Comparison of ENCODE assay signal across 17 cellular contexts in the genomic region with DNA sequence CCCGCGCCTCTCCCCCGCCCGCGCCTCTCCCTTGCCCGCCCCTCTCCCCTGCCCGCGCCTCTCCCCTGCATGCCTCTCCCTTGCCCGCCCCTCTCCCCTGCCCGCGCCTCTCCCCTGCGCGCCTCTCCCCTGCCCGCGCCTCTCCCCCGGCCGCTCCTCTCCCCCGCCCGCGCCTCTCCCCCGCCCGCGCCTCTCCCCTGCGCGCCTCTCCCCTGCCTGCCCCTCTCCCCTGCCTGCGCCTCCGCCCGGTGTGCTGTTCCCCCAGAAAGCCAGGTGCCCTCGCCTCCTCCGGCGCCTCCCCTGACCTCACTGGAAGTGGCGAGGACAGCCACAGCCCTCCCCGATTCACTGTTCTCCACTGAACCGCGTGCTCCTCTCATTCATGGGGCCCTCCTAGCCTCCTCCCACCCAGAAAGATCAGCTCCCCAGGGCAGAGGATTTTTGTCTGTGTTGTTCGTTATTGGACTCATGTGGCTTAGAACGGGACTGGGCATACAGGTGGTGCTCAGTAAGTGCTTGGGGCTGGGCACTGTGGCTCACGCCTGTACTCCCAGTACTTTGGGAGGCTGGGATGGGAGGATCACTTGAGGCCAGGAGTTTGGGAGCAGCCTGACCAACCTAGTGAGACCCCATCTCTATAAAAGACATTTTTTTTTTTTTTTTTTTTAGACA. TPM values are rescaled to one million over a fixed set of nuclear protein-coding genes. Genes with fewer than 3 reads are reported as not detected.
DNase-seq lines count a peak whose midpoint lies in the region; ATAC-seq, FAIRE-seq and TF ChIP-seq lines count a peak whose summit lies in the region.
"Had no signal": no experiment of that assay in that cellular context is flagged by ENCODE, and none has a peak within 500 bp of the region (broad histone marks: within the 10 kb centered on the region; RNA-seq: fewer than 3 reads in every experiment).

No MANE protein-coding gene starts in this region.

- no peaks in the 10 kb centered on the region; a peak in 1 of 4 replicates for H3K27me3 ChIP-seq in GM12878 (replicated peaks in 1 of 2; ENCODE audit: control insufficient read depth in 2 of 2, insufficient read depth in 2 of 2, low read length in 1 of 2)
- peaks cover 46% of the 10 kb centered on the region for H3K27me3 ChIP-seq in neural progenitor cell
- H3K27me3 ChIP-seq in Peyer's patch: peaks cover 0 to 22% of the 10 kb centered on the region in 2 donors

- peaks cover 2% of the 10 kb centered on the region; the same call in 1 of the 2 replicates for H3K4me1 ChIP-seq in GM12878 (ENCODE audit: control insufficient read depth, insufficient read depth, low read length)
- peaks cover 3% of the 10 kb centered on the region for H3K4me1 ChIP-seq in neural progenitor cell
- H3K4me1 ChIP-seq in Peyer's patch: peaks cover 0 to 11% (median 6%) of the 10 kb centered on the region in 4 donors

- CTCF ChIA-PET in GM12878 (lab: Yijun Ruan, JAX): interaction anchor here (1.3 kb wide), 1 partner anchor 19 kb away, joined by 3 read pairs; no protein-coding TSS in a partner anchor

- H2AFZ ChIP-seq in GM12878 (ENCODE audit: control insufficient read depth, low read depth, low read length) (no peak overlapping the region), neural progenitor cell (replicated peaks) (no peak overlapping the region)

- no peak overlapping the region for H3K27ac Mint-ChIP-seq in neural progenitor cell
- H3K27ac Mint-ChIP-seq: activated naive CD4-positive, alpha-beta T cell treated with anti-CD3 and anti-CD28 coated beads, Interleukin-2, amount 10 ng/mL, durations not matched to agents 7 days and 5 days; natural killer cell treated with Interleukin-12 subunit alpha and Interleukin-12 subunit beta and Interleukin-15 and Interleukin-18, amount 100 ng/mL, for 72 hours had no signal

- TF ChIP-seq CTCF in GM12878 (IDR thresholded peaks at IDR 0.05 in 2 of 3, conservative IDR thresholded peaks at IDR 0.05 in 1 of 3; ENCODE audit: control insufficient read depth in 2 of 3, extremely low read depth in 1 of 3, insufficient read depth in 1 of 3, low read depth in 3 of 3, low read length in 3 of 3): no peak
- no peak for TF ChIP-seq CTCF in neural progenitor cell (IDR thresholded peaks at IDR 0.05)
- TF ChIP-seq CTCF in Peyer's patch (IDR thresholded peaks at IDR 0.05): no peak

- H4K20me1 ChIP-seq in GM12878 (ENCODE audit: control insufficient read depth, insufficient read depth) (no peaks in the 10 kb centered on the region), neural progenitor cell (ENCODE audit: low read depth) (no peaks in the 10 kb centered on the region)

- H3K9me3 Mint-ChIP-seq in neural progenitor cell: peaks cover 3% of the 10 kb centered on the region
- H3K9me3 Mint-ChIP-seq: activated naive CD4-positive, alpha-beta T cell treated with anti-CD3 and anti-CD28 coated beads, Interleukin-2, amount 10 ng/mL, durations not matched to agents 7 days and 5 days; natural killer cell treated with Interleukin-12 subunit alpha and Interleukin-12 subunit beta and Interleukin-15 and Interleukin-18, amount 100 ng/mL, for 72 hours had no signal

- FAIRE-seq in GM12878 (lab: Jason Lieb, UNC): no peak
- FAIRE-seq: bronchial epithelial cell, HTR-8/SVneo had no signal

- peak; percentile 63 for ATAC-seq in GM12878
- ATAC-seq in GM19455 (IDR thresholded peaks at IDR 0.05; ENCODE audit: unreplicated experiment): no peak
- ATAC-seq: activated CD4-positive, CD25-positive, alpha-beta regulatory T cell treated with anti-CD3 and anti-CD28 coated beads, Interleukin-2, amount 50 U/mL, for 24 hours; natural killer cell treated with Interleukin-12 subunit alpha and Interleukin-12 subunit beta and Interleukin-15 and Interleukin-18, amount 100 ng/mL, for 72 hours had no signal

- 14% methylated on average over 7 of the region's 38 CpGs for WGBS in GM12878 (ENCODE audit: insufficient coverage, insufficient replicate concordance, low lambda C conversion rate, missing lambda C conversion rate)

- H3K9ac ChIP-seq in GM12878 (ENCODE audit: control insufficient read depth, insufficient read depth, low read length) (no peak overlapping the region), neural progenitor cell (no peak overlapping the region)

- no peaks in the 10 kb centered on the region for H3K36me3 Mint-ChIP-seq in neural progenitor cell
- H3K36me3 Mint-ChIP-seq: activated naive CD4-positive, alpha-beta T cell treated with anti-CD3 and anti-CD28 coated beads, Interleukin-2, amount 10 ng/mL, durations not matched to agents 7 days and 5 days had no signal

- H3K27me3 Mint-ChIP-seq in neural progenitor cell (ENCODE audit: insufficient read depth, low read depth): peaks cover 32% of the 10 kb centered on the region

- RAD21 ChIA-PET in GM12878 (lab: Charles Lee; ENCODE audit: unreplicated experiment): interaction anchor here (1.2 kb wide), 1 partner anchor 62 kb away, joined by 4 read pairs; no protein-coding TSS in a partner anchor

- H3K4me2 ChIP-seq in GM12878 (ENCODE audit: control insufficient read depth, insufficient read depth) (no peak overlapping the region), neural progenitor cell (no peak overlapping the region)

- intact Hi-C loops in GM12878 (cut with micrococcal nuclease; ENCODE audit: unreplicated experiment): no loop called here

- DNase-seq in NCI-H345 (lab: John Stamatoyannopoulos, UW) (peak; percentile 19), NCI-H345 treated with DMSO at 0.1 percent for 48 hours (lab: John Stamatoyannopoulos, UW; ENCODE audit: unreplicated experiment) (no peak), GM12878 (ENCODE audit: low read depth, low spot score) (no peak), neural progenitor cell (ENCODE audit: low spot score) (peak; percentile 46), NCI-H1436 treated with DMSO at 0.1 percent for 48 hours (lab: John Stamatoyannopoulos, UW) (no peak), Peyer's patch (no peak)
- DNase-seq: activated naive CD4-positive, alpha-beta T cell treated with anti-CD3 and anti-CD28 coated beads, Interleukin-2, amount 10 ng/mL, durations not matched to agents 7 days and 5 days; NCI-H510A treated with DMSO at 0.1 percent for 48 hours had no signal

- H3F3A ChIP-seq in neural progenitor cell (ENCODE audit: low read depth): peaks cover 18% of the 10 kb centered on the region

- no peaks in the 10 kb centered on the region for H3K36me3 ChIP-seq in GM12878 (ENCODE audit: control insufficient read depth in 2 of 2, insufficient read depth in 2 of 2, low read length in 1 of 2)
- no peaks in the 10 kb centered on the region for H3K36me3 ChIP-seq in neural progenitor cell
- no peaks in the 10 kb centered on the region for H3K36me3 ChIP-seq in Peyer's patch
- H3K36me3 ChIP-seq: thoracic aorta had no signal

- peak overlapping the region; percentile 57 for H3K4me3 Mint-ChIP-seq in neural progenitor cell
- H3K4me3 Mint-ChIP-seq: activated naive CD4-positive, alpha-beta T cell treated with anti-CD3 and anti-CD28 coated beads, Interleukin-2, amount 10 ng/mL, durations not matched to agents 7 days and 5 days; natural killer cell treated with Interleukin-12 subunit alpha and Interleukin-12 subunit beta and Interleukin-15 and Interleukin-18, amount 100 ng/mL, for 72 hours had no signal

- H3K4me1 Mint-ChIP-seq in neural progenitor cell: peaks cover 17% of the 10 kb centered on the region

- POLR2A ChIA-PET in GM12878 (lab: Charles Lee): interaction anchor here (0.6 to 0.9 kb wide), 3 partner anchors 33 to 165 kb away, joined by 3 to 4 read pairs (median 3); no protein-coding TSS in a partner anchor

- H3K4me3 ChIP-seq in GM12878: no peak overlapping the region
- no peak overlapping the region for H3K4me3 ChIP-seq in neural progenitor cell
- H3K4me3 ChIP-seq in Peyer's patch: no peak overlapping the region

- no peak overlapping the region for H3K27ac ChIP-seq in GM12878 (ENCODE audit: control insufficient read depth, insufficient read depth)
- no peak overlapping the region for H3K27ac ChIP-seq in neural progenitor cell
- H3K27ac ChIP-seq in Peyer's patch: no peak overlapping the region
- H3K27ac ChIP-seq: thoracic aorta had no signal

- in situ Hi-C loops in GM12878 (cut with MboI): no loop called here

- H3K79me2 ChIP-seq in GM12878 (ENCODE audit: control insufficient read depth, insufficient read depth, low read length): no peaks in the 10 kb centered on the region
- H3K79me2 ChIP-seq in neural progenitor cell (ENCODE audit: low read depth): no peaks in the 10 kb centered on the region

- no peak for TF ChIP-seq RAD21 in Ishikawa (IDR thresholded peaks at IDR 0.05; ENCODE audit: low read depth)
- TF ChIP-seq RAD21 in GM12878 (IDR thresholded peaks at IDR 0.05; ENCODE audit: insufficient read depth, low read depth, low read length): no peak

- TF ChIP-seq EP300 in Ishikawa (IDR thresholded peaks at IDR 0.05; ENCODE audit: borderline replicate concordance): no peak
- TF ChIP-seq EP300 in GM12878 (IDR thresholded peaks at IDR 0.05; ENCODE audit: borderline replicate concordance in 1 of 2, control insufficient read depth in 1 of 2, low read depth in 2 of 2, low read length in 2 of 2): no peak

- TF ChIP-seq POLR2A in GM12878 (IDR thresholded peaks at IDR 0.05; ENCODE audit: low read depth, low read length) (no peak), Peyer's patch (IDR thresholded peaks at IDR 0.05) (no peak)

- H3K9me3 ChIP-seq in GM12878 (replicated peaks; ENCODE audit: control insufficient read depth, insufficient read depth, low read length) (no peaks in the 10 kb centered on the region; the same call in 2 of the 3 replicates), neural progenitor cell (ENCODE audit: low read depth) (no peaks in the 10 kb centered on the region), Peyer's patch (no peaks in the 10 kb centered on the region)
- H3K9me3 ChIP-seq: thoracic aorta had no signal

- SMC1A ChIA-PET in GM12878 (lab: Charles Lee; ENCODE audit: uncharacterized antibody, unreplicated experiment): no interaction called here

- no TSS peak for BruUV-seq in GM12878 (replicated peaks; lab: Mats Ljungman, UMichigan)

RNA-seq across cellular contexts. Expression of a gene that starts 3.6 kb away (rescaled TPM):
- not detected in 2 replicates for total RNA-seq in GM12878 (2013; cell fraction: nucleolus; rRNA removed)
- total RNA-seq in GM12878 (2014; rRNA removed) (not detected in 2 replicates), GM12878 (2014; rRNA removed; fragmentation: Illumina TruSeq; extraction: Trizol) (not detected in 2 replicates), GM12878 (2021) (not detected in 2 replicates), neural progenitor cell (ENCODE audit: low replicate concordance) (0.28 TPM in 1 of 2 replicates, not detected in the other), Peyer's patch (not detected)
- not detected for polyA plus RNA-seq in GM12878 (2011; ENCODE audit: low read depth)
- polyA plus RNA-seq in GM12878 (2011; rRNA removed) (0.08 TPM in 1 of 2 replicates, not detected in the other), GM12878 (2014; fragmentation: Illumina TruSeq; extraction: Trizol) (not detected in 2 replicates), GM12878 (2014; fragmentation: Nextera tagmentation; extraction: Ambion mirVana) (not detected), GM12878 (2014; rRNA removed) (not detected in 2 replicates), GM12878 (2016; fragmentation: Nextera tagmentation; extraction: Ambion mirVana) (not detected)
- polyA plus RNA-seq in GM12878 (2011; cell fraction: cytosol; rRNA removed): 0.10 TPM in 1 of 2 replicates, not detected in the other
- not detected in 2 replicates for polyA plus RNA-seq in GM12878 (2011; cell fraction: nucleus; rRNA removed)
- not detected in 2 replicates for polyA plus RNA-seq in GM12878 (2012)
- not detected in 2 replicates for polyA minus RNA-seq in GM12878 (2011; rRNA and poly(A)+ RNA removed)
- not detected in 2 replicates for polyA minus RNA-seq in GM12878 (2011; cell fraction: cytosol; rRNA and poly(A)+ RNA removed)
- not detected in 2 replicates for polyA minus RNA-seq in GM12878 (2011; cell fraction: nucleus; rRNA and poly(A)+ RNA removed)
- total RNA-seq: bronchial epithelial cell; natural killer cell treated with Interleukin-12 subunit alpha and Interleukin-12 subunit beta and Interleukin-15 and Interleukin-18, amount 100 ng/mL, for 72 hours; renal cortical epithelial cell; thoracic aorta had no signal

RNA-seq across cellular contexts. Expression of a gene that starts 7.7 kb away (rescaled TPM):
- not detected in 2 replicates for total RNA-seq in GM12878 (2013; cell fraction: nucleolus; rRNA removed)
- not detected in 2 replicates for total RNA-seq in GM12878 (2014; rRNA removed)
- not detected in 2 replicates for total RNA-seq in GM12878 (2014; rRNA removed; fragmentation: Illumina TruSeq; extraction: Trizol)
- not detected in 2 replicates for total RNA-seq in GM12878 (2021)
- polyA plus RNA-seq in GM12878 (2011; ENCODE audit: low read depth): not detected
- not detected in 2 replicates for polyA plus RNA-seq in GM12878 (2011; rRNA removed)
- polyA plus RNA-seq in GM12878 (2011; cell fraction: cytosol; rRNA removed): not detected in 2 replicates
- polyA plus RNA-seq in GM12878 (2011; cell fraction: nucleus; rRNA removed): not detected in 2 replicates
- not detected in 2 replicates for polyA plus RNA-seq in GM12878 (2012)
- not detected in 2 replicates for polyA plus RNA-seq in GM12878 (2014; fragmentation: Illumina TruSeq; extraction: Trizol)
- polyA plus RNA-seq in GM12878 (2014; fragmentation: Nextera tagmentation; extraction: Ambion mirVana): not detected
- not detected in 2 replicates for polyA plus RNA-seq in GM12878 (2014; rRNA removed)
- polyA plus RNA-seq in GM12878 (2016; fragmentation: Nextera tagmentation; extraction: Ambion mirVana): not detected
- polyA minus RNA-seq in GM12878 (2011; rRNA and poly(A)+ RNA removed): not detected in 2 replicates
- polyA minus RNA-seq in GM12878 (2011; cell fraction: cytosol; rRNA and poly(A)+ RNA removed): not detected in 2 replicates
- not detected in 2 replicates for polyA minus RNA-seq in GM12878 (2011; cell fraction: nucleus; rRNA and poly(A)+ RNA removed)
- not detected in 2 replicates for total RNA-seq in neural progenitor cell (ENCODE audit: low replicate concordance)
- total RNA-seq in Peyer's patch: not detected
- total RNA-seq: bronchial epithelial cell; natural killer cell treated with Interleukin-12 subunit alpha and Interleukin-12 subunit beta and Interleukin-15 and Interleukin-18, amount 100 ng/mL, for 72 hours; renal cortical epithelial cell had no signal

RNA-seq across cellular contexts. Expression of a gene that starts 15.0 kb away (rescaled TPM):
- total RNA-seq in GM12878 (2013; cell fraction: nucleolus; rRNA removed): 1.2 TPM in 1 of 2 replicates, not detected in the other
- total RNA-seq in GM12878 (2014; rRNA removed): 0.73 and 0.93 TPM in 2 replicates
- not detected in 2 replicates for total RNA-seq in GM12878 (2014; rRNA removed; fragmentation: Illumina TruSeq; extraction: Trizol)
- total RNA-seq in GM12878 (2021): 0.36 and 0.58 TPM in 2 replicates
- not detected for polyA plus RNA-seq in GM12878 (2011; ENCODE audit: low read depth)
- polyA plus RNA-seq in GM12878 (2011; rRNA removed): 0.05 TPM in 1 of 2 replicates, not detected in the other
- polyA plus RNA-seq in GM12878 (2011; cell fraction: cytosol; rRNA removed): 0.15 and 0.47 TPM in 2 replicates
- polyA plus RNA-seq in GM12878 (2011; cell fraction: nucleus; rRNA removed): 0.25 and 0.42 TPM in 2 replicates
- polyA plus RNA-seq in GM12878 (2012): 0.67 and 0.69 TPM in 2 replicates
- not detected in 2 replicates for polyA plus RNA-seq in GM12878 (2014; fragmentation: Illumina TruSeq; extraction: Trizol)
- polyA plus RNA-seq in GM12878 (2014; fragmentation: Nextera tagmentation; extraction: Ambion mirVana): under 1 TPM in 1 of 2 experiments, not detected in 1; 0.06 TPM
- 1.2 TPM in 1 of 2 replicates, not detected in the other for polyA plus RNA-seq in GM12878 (2014; rRNA removed)
- 1 to 10 TPM in 1 of 2 experiments, under 1 TPM in 1; 0.40 to 1.1 TPM for polyA plus RNA-seq in GM12878 (2016; fragmentation: Nextera tagmentation; extraction: Ambion mirVana)
- not detected in 2 replicates for polyA minus RNA-seq in GM12878 (2011; rRNA and poly(A)+ RNA removed)
- 1.2 and 2.0 TPM in 2 replicates for polyA minus RNA-seq in GM12878 (2011; cell fraction: cytosol; rRNA and poly(A)+ RNA removed)
- polyA minus RNA-seq in GM12878 (2011; cell fraction: nucleus; rRNA and poly(A)+ RNA removed): not detected in 2 replicates
- total RNA-seq in neural progenitor cell (ENCODE audit: low replicate concordance): 0.90 TPM in 1 of 2 replicates, not detected in the other
- 100 to 1,000 TPM; 140 to 403 (median 303) TPM for total RNA-seq in Peyer's patch

RNA-seq across cellular contexts. Expression of a gene that starts 16.8 kb away (rescaled TPM):
- total RNA-seq in GM12878 (2013; cell fraction: nucleolus; rRNA removed): not detected in 2 replicates
- not detected in 2 replicates for total RNA-seq in GM12878 (2014; rRNA removed)
- not detected in 2 replicates for total RNA-seq in GM12878 (2014; rRNA removed; fragmentation: Illumina TruSeq; extraction: Trizol)
- total RNA-seq in GM12878 (2021): not detected in 2 replicates
- polyA plus RNA-seq in GM12878 (2011; ENCODE audit: low read depth): 0.14 TPM
- polyA plus RNA-seq in GM12878 (2011; rRNA removed): not detected in 2 replicates
- polyA plus RNA-seq in GM12878 (2011; cell fraction: cytosol; rRNA removed): not detected in 2 replicates
- 0.18 and 0.19 TPM in 2 replicates for polyA plus RNA-seq in GM12878 (2011; cell fraction: nucleus; rRNA removed)
- 0.10 and 0.20 TPM in 2 replicates for polyA plus RNA-seq in GM12878 (2012)
- polyA plus RNA-seq in GM12878 (2014; fragmentation: Illumina TruSeq; extraction: Trizol): not detected in 2 replicates
- polyA plus RNA-seq in GM12878 (2014; fragmentation: Nextera tagmentation; extraction: Ambion mirVana): not detected
- 0.27 TPM in 1 of 2 replicates, not detected in the other for polyA plus RNA-seq in GM12878 (2014; rRNA removed)
- not detected for polyA plus RNA-seq in GM12878 (2016; fragmentation: Nextera tagmentation; extraction: Ambion mirVana)
- polyA minus RNA-seq in GM12878 (2011; rRNA and poly(A)+ RNA removed): not detected in 2 replicates
- not detected in 2 replicates for polyA minus RNA-seq in GM12878 (2011; cell fraction: cytosol; rRNA and poly(A)+ RNA removed)
- polyA minus RNA-seq in GM12878 (2011; cell fraction: nucleus; rRNA and poly(A)+ RNA removed): not detected in 2 replicates
- 1.0 and 2.0 TPM in 2 replicates for total RNA-seq in neural progenitor cell (ENCODE audit: low replicate concordance)
- not detected for total RNA-seq in Peyer's patch
- total RNA-seq: bronchial epithelial cell, renal cortical epithelial cell had no signal

RNA-seq across cellular contexts. Expression of a gene that starts 22.7 kb away (rescaled TPM):
- not detected in 2 replicates for total RNA-seq in GM12878 (2013; cell fraction: nucleolus; rRNA removed)
- total RNA-seq in GM12878 (2014; rRNA removed): not detected in 2 replicates
- not detected in 2 replicates for total RNA-seq in GM12878 (2014; rRNA removed; fragmentation: Illumina TruSeq; extraction: Trizol)
- total RNA-seq in GM12878 (2021): not detected in 2 replicates
- polyA plus RNA-seq in GM12878 (2011; ENCODE audit: low read depth): not detected
- polyA plus RNA-seq in GM12878 (2011; rRNA removed): not detected in 2 replicates
- polyA plus RNA-seq in GM12878 (2011; cell fraction: cytosol; rRNA removed): not detected in 2 replicates
- not detected in 2 replicates for polyA plus RNA-seq in GM12878 (2011; cell fraction: nucleus; rRNA removed)
- 0.08 and 0.12 TPM in 2 replicates for polyA plus RNA-seq in GM12878 (2012)
- not detected in 2 replicates for polyA plus RNA-seq in GM12878 (2014; fragmentation: Illumina TruSeq; extraction: Trizol)
- not detected for polyA plus RNA-seq in GM12878 (2014; fragmentation: Nextera tagmentation; extraction: Ambion mirVana)
- not detected in 2 replicates for polyA plus RNA-seq in GM12878 (2014; rRNA removed)
- under 1 TPM in 1 of 2 experiments, not detected in 1; 0.07 TPM for polyA plus RNA-seq in GM12878 (2016; fragmentation: Nextera tagmentation; extraction: Ambion mirVana)
- polyA minus RNA-seq in GM12878 (2011; rRNA and poly(A)+ RNA removed): 0.10 TPM in 1 of 2 replicates, not detected in the other
- polyA minus RNA-seq in GM12878 (2011; cell fraction: cytosol; rRNA and poly(A)+ RNA removed): not detected in 2 replicates
- not detected in 2 replicates for polyA minus RNA-seq in GM12878 (2011; cell fraction: nucleus; rRNA and poly(A)+ RNA removed)
- 15.6 and 91.6 TPM in 2 replicates for total RNA-seq in neural progenitor cell (ENCODE audit: low replicate concordance)
- total RNA-seq in Peyer's patch: not detected
- total RNA-seq: bronchial epithelial cell; natural killer cell treated with Interleukin-12 subunit alpha and Interleukin-12 subunit beta and Interleukin-15 and Interleukin-18, amount 100 ng/mL, for 72 hours; thoracic aorta had no signal
- polyA plus RNA-seq: liver had no signal

Comparison
In these comparisons a context has a peak if more than half of its experiments do, and no peak if none do; other contexts are left out.
1. DNase-seq: peak in NCI-H345 (single experiment) and neural progenitor cell (single experiment); none in NCI-H345 treated with DMSO at 0.1 percent for 48 hours (single experiment), GM12878 (single experiment), NCI-H1436 treated with DMSO at 0.1 percent for 48 hours (single experiment) and Peyer's patch (0 of 3).
2. RNA of a gene that starts 15.0 kb away (total RNA-seq): 140 to 403 TPM in Peyer's patch; 0.36 to 1.2 TPM in GM12878 and 0.90 TPM in neural progenitor cell; every median in the first group is over 10 times any median in the second.